8 cellular contexts compared by ENCODE assay signal in the genomic region with DNA sequence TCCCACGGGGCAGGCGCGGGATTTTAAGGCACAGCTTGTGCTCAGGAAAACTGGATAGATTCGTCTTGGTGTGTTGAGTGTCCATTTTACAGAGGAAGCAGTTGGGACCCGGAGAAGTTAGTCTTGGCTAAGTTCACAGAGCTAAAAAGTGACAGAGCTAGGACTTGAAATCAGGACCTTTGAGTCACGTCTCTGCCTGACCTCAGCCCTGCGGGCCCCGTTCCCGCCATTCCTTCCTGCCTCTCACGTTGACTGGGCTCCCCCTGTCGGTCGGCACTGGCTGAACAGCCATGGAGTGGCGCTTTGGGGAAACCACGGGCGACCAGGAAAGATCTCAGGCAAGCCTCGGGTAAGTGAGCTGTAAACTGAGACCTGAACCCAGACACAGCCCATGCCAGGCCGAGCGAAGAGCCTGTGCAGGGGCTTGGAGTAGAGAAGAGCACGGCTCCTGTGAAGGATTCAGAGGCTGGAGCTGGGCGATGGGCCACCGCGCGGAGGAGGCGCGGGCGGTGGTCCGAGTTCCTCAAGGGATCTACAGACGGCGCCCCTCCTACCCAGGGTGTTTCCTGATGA. TPM values are rescaled to one million over a fixed set of nuclear protein-coding genes. Genes with fewer than 3 reads are reported as not detected.
DNase-seq lines count a peak whose midpoint lies in the region; ATAC-seq and TF ChIP-seq lines count a peak whose summit lies in the region.

No MANE protein-coding gene starts in this region.

- peaks cover 1% of the 10 kb centered on the region for H3K36me3 Mint-ChIP-seq in chondrocyte (ENCODE audit: low read depth)

- H3K9me3 Mint-ChIP-seq in chondrocyte (ENCODE audit: low read depth): no peaks in the 10 kb centered on the region

- no peaks in the 10 kb centered on the region for H3K9me2 ChIP-seq in Karpas-422 (replicated peaks; ENCODE audit: insufficient read depth, low read length)

- peak overlapping the region; percentile 62 for H3K4me3 ChIP-seq in Karpas-422 (ENCODE audit: low read length)

- H3K27me3 ChIP-seq in Karpas-422 (ENCODE audit: low read length): no peaks in the 10 kb centered on the region

- peak; percentile 90 for DNase-seq in D341Med (ENCODE audit: low spot score)
- peak; percentile 95 for DNase-seq in Karpas-422
- peak; percentile 84 for DNase-seq in activated CD4-positive, CD25-positive, alpha-beta regulatory T cell treated with anti-CD3 and anti-CD28 coated beads, Interleukin-2, amount 50 U/mL, for 72 hours
- DNase-seq in chondrocyte (ENCODE audit: low spot score): no peak
- DNase-seq in left kidney (ENCODE audit: low read depth, low spot score): peak; percentile 93
- DNase-seq in stimulated activated CD4-positive, alpha-beta T cell treated with anti-CD3 and anti-CD28 coated beads, Interleukin-2, amount 100 ng/mL, for 24 hours: peak; percentile 89 to 94

- no peaks in the 10 kb centered on the region for H3K36me3 ChIP-seq in Karpas-422 (ENCODE audit: insufficient read depth, low read length)

- no peak overlapping the region for H3K4me3 Mint-ChIP-seq in chondrocyte (ENCODE audit: unreplicated experiment)

- H3K4me2 ChIP-seq in Karpas-422 (ENCODE audit: low read depth, low read length, poor library complexity, severe bottlenecking): peak overlapping the region; percentile 64

- TF ChIP-seq CTCF in chondrocyte (IDR thresholded peaks at IDR 0.05): peak; percentile 97

- H3K9ac ChIP-seq in Karpas-422 (ENCODE audit: low read length): peak overlapping the region; percentile 57

- H3K27ac ChIP-seq in Karpas-422 (ENCODE audit: low read length): no peak overlapping the region

- ATAC-seq in GM21717 (IDR thresholded peaks at IDR 0.05; ENCODE audit: unreplicated experiment) (peak; percentile 70), GM19324 (IDR thresholded peaks at IDR 0.05; ENCODE audit: low FRiP score, unreplicated experiment) (no peak)

- no peak overlapping the region for H3K27ac Mint-ChIP-seq in chondrocyte (ENCODE audit: unreplicated experiment)

- peak overlapping the region; percentile 94 for H2AFZ ChIP-seq in Karpas-422 (ENCODE audit: low read length)

- no peaks in the 10 kb centered on the region for H3K9me3 ChIP-seq in Karpas-422 (ENCODE audit: low read length)

- H3K4me1 ChIP-seq in Karpas-422 (ENCODE audit: low read length): peaks cover 22% of the 10 kb centered on the region

- H3K4me1 Mint-ChIP-seq in chondrocyte (ENCODE audit: low read depth): peaks cover 32% of the 10 kb centered on the region

- no peaks in the 10 kb centered on the region for H3K27me3 Mint-ChIP-seq in chondrocyte (ENCODE audit: low read depth)

- no peaks in the 10 kb centered on the region for H3K79me2 ChIP-seq in Karpas-422 (ENCODE audit: low read length)

- no peaks in the 10 kb centered on the region for H4K20me1 ChIP-seq in Karpas-422 (ENCODE audit: insufficient read depth, low read depth, low read length)

RNA-seq across cellular contexts. Expression of gene WNT11, which starts 54.1 kb away (rescaled TPM):
- total RNA-seq in Karpas-422 (2014; rRNA removed; shearing (Covaris generic); ENCODE audit: low replicate concordance): 0.07 and 0.30 TPM in 2 replicates
- total RNA-seq in chondrocyte: 20.7 to 69.4 TPM (median 24.5 TPM) in 3 replicates

Comparison
In these comparisons a context has a peak if more than half of its experiments do, and no peak if none do; other contexts are left out.
1. RNA of gene WNT11, which starts 54.1 kb away (total RNA-seq): 20.7 to 69.4 TPM in chondrocyte; 0.07 to 0.30 TPM in Karpas-422; every median in the first group is over 10 times any median in the second.